Comparison of ENCODE assay signal across 1 cellular context in genomic region chr1:84913025-84913892, GRCh38.
TF ChIP-seq lines count a peak whose summit lies in the region.

No MANE protein-coding gene starts in this region.

TF ChIP-seq in WTC11, 78 proteins besides CTCF, POLR2A, EP300 and RAD21 (continued from another document):
- TF ChIP-seq, protein P1, sequence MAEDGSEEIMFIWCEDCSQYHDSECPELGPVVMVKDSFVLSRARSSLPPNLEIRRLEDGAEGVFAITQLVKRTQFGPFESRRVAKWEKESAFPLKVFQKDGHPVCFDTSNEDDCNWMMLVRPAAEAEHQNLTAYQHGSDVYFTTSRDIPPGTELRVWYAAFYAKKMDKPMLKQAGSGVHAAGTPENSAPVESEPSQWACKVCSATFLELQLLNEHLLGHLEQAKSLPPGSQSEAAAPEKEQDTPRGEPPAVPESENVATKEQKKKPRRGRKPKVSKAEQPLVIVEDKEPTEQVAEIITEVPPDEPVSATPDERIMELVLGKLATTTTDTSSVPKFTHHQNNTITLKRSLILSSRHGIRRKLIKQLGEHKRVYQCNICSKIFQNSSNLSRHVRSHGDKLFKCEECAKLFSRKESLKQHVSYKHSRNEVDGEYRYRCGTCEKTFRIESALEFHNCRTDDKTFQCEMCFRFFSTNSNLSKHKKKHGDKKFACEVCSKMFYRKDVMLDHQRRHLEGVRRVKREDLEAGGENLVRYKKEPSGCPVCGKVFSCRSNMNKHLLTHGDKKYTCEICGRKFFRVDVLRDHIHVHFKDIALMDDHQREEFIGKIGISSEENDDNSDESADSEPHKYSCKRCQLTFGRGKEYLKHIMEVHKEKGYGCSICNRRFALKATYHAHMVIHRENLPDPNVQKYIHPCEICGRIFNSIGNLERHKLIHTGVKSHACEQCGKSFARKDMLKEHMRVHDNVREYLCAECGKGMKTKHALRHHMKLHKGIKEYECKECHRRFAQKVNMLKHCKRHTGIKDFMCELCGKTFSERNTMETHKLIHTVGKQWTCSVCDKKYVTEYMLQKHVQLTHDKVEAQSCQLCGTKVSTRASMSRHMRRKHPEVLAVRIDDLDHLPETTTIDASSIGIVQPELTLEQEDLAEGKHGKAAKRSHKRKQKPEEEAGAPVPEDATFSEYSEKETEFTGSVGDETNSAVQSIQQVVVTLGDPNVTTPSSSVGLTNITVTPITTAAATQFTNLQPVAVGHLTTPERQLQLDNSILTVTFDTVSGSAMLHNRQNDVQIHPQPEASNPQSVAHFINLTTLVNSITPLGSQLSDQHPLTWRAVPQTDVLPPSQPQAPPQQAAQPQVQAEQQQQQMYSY (CRISPR knock-in tag; IDR thresholded peaks at IDR 0.05), result no peak
- TF ChIP-seq HMGXB4 (CRISPR knock-in tag; IDR thresholded peaks at IDR 0.05), result no peak
- no peak for TF ChIP-seq ERG (CRISPR knock-in tag; IDR thresholded peaks at IDR 0.05)
- TF ChIP-seq PRRX2 (CRISPR knock-in tag; IDR thresholded peaks at IDR 0.05), result no peak
- TF ChIP-seq GTF2I (CRISPR knock-in tag; conservative IDR thresholded peaks at IDR 0.05), result no peak
- TF ChIP-seq, protein P2, sequence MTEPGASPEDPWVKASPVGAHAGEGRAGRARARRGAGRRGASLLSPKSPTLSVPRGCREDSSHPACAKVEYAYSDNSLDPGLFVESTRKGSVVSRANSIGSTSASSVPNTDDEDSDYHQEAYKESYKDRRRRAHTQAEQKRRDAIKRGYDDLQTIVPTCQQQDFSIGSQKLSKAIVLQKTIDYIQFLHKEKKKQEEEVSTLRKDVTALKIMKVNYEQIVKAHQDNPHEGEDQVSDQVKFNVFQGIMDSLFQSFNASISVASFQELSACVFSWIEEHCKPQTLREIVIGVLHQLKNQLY (CRISPR knock-in tag; IDR thresholded peaks at IDR 0.05), result no peak
- no peak for TF ChIP-seq RELA (CRISPR knock-in tag; IDR thresholded peaks at IDR 0.05; ENCODE audit: borderline replicate concordance)
- no peak for TF ChIP-seq EMX1 (CRISPR knock-in tag; IDR thresholded peaks at IDR 0.05)
- no peak for TF ChIP-seq IRF2 (CRISPR knock-in tag; IDR thresholded peaks at IDR 0.05; ENCODE audit: borderline replicate concordance, low read depth)
TF ChIP-seq in WTC11: peak in this region for 0.
